19 cellular contexts compared by ENCODE assay signal in the genomic region with DNA sequence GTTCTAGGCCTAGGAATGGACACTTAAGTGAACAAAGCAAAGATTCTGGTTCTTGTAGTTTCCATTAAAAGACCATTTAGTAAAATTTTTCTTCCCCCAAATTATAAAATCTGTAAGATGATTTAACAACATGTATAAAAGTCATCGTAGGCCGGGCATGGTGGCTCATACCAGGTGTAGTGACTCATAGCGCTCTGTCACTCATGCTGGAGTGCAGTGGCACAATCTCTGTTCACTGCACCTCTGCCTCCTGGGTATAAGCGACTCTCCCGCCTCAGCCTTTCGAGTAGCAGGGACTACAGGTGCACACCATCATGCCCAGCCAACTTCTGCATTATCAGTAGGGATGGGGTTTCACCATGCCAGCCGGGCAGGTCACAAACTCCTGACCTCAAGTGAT. TPM values are rescaled to one million over a fixed set of nuclear protein-coding genes. Genes with fewer than 3 reads are reported as not detected.
DNase-seq lines count a peak whose midpoint lies in the region; ATAC-seq and TF ChIP-seq lines count a peak whose summit lies in the region.
"Had no signal": no experiment of that assay in that cellular context is flagged by ENCODE, and none has a peak within 500 bp of the region (broad histone marks: within the 10 kb centered on the region; RNA-seq: fewer than 3 reads in every experiment).

No MANE protein-coding gene starts in this region.

- H4K20me1 ChIP-seq in PC-3 (ENCODE audit: low read length): no peaks in the 10 kb centered on the region

- no TSS peak for BruUV-seq in PC-3 (replicated peaks; lab: Mats Ljungman, UMichigan)

- no peaks in the 10 kb centered on the region for H3K27me3 ChIP-seq in PC-3 (ENCODE audit: low read length)
- no peaks in the 10 kb centered on the region for H3K27me3 ChIP-seq in uterus
- H3K27me3 ChIP-seq: BLaER1 had no signal

- no peak overlapping the region for H3K4me2 ChIP-seq in PC-3 (ENCODE audit: low read length)
- H3K4me2 ChIP-seq: BLaER1, KMS-11 had no signal

- no peak for TF ChIP-seq POLR2A in uterus (IDR thresholded peaks at IDR 0.05)

- H3F3A ChIP-seq in PC-3 (ENCODE audit: low read length, unreplicated experiment): no peaks in the 10 kb centered on the region

- no peak overlapping the region for H3K27ac Mint-ChIP-seq in activated CD4-positive, alpha-beta T cell treated with anti-CD3 and anti-CD28 coated beads for 36 hours
- no peak overlapping the region for H3K27ac Mint-ChIP-seq in activated CD4-positive, alpha-beta T cell treated with anti-CD3 and anti-CD28 coated beads, Interleukin-2, amount 10 ng/mL, durations not matched to agents 24 days and 14 days

- H3K9me3 ChIP-seq in PC-3 (ENCODE audit: low read length) (no peaks in the 10 kb centered on the region), uterus (no peaks in the 10 kb centered on the region)
- H3K9me3 ChIP-seq: BLaER1 had no signal

- peaks cover 8% of the 10 kb centered on the region for H3K36me3 ChIP-seq in PC-3 (ENCODE audit: low read depth, low read length)
- no peaks in the 10 kb centered on the region for H3K36me3 ChIP-seq in uterus

- DNase-seq in activated CD4-positive, alpha-beta T cell treated with anti-CD3 and anti-CD28 coated beads for 36 hours: peak; percentile 25
- no peak for DNase-seq in activated CD4-positive, alpha-beta T cell treated with anti-CD3 and anti-CD28 coated beads, Interleukin-2, amount 10 ng/mL, durations not matched to agents 24 days and 14 days
- peak; percentile 24 for DNase-seq in Caki2 (ENCODE audit: low read depth)
- peak; percentile 54 for DNase-seq in PC-3
- peak; percentile 22 for DNase-seq in kidney tubule cell (ENCODE audit: low spot score)
- DNase-seq in GM03348 (ENCODE audit: low spot score): no peak
- DNase-seq in activated T-cell treated with anti-CD3 and anti-CD28 coated beads, Interleukin-2, amount 50 U/mL, for 48 hours: no peak
- no peak for DNase-seq in uterus
- DNase-seq: CD8-positive, alpha-beta memory T cell; DMS79 treated with DMSO at 0.1 percent for 48 hours; GDM1; GM23248; MM.1S; NCI-H1105 treated with DMSO at 0.1 percent for 48 hours; NCI-H1694 treated with DMSO at 0.1 percent for 48 hours; NCI-H69; SIG-M5 had no signal

- H3K27me3 Mint-ChIP-seq in activated CD4-positive, alpha-beta T cell treated with anti-CD3 and anti-CD28 coated beads for 36 hours: no peaks in the 10 kb centered on the region
- H3K27me3 Mint-ChIP-seq in activated CD4-positive, alpha-beta T cell treated with anti-CD3 and anti-CD28 coated beads, Interleukin-2, amount 10 ng/mL, durations not matched to agents 24 days and 14 days: no peaks in the 10 kb centered on the region
- H3K27me3 Mint-ChIP-seq: CD8-positive, alpha-beta memory T cell had no signal

- H3K27ac ChIP-seq in PC-3 (ENCODE audit: low read length): no peak overlapping the region
- H3K27ac ChIP-seq in uterus: no peak overlapping the region
- H3K27ac ChIP-seq: BLaER1, GM23248, KMS-11 had no signal

- no peaks in the 10 kb centered on the region for H3K9me2 ChIP-seq in PC-3 (replicated peaks; ENCODE audit: low read length)

- TF ChIP-seq CTCF in PC-3 (conservative IDR thresholded peaks at IDR 0.05; ENCODE audit: low read depth, low read length) (no peak), uterus (IDR thresholded peaks at IDR 0.05) (no peak)

- H3K4me1 Mint-ChIP-seq in activated CD4-positive, alpha-beta T cell treated with anti-CD3 and anti-CD28 coated beads for 36 hours: peaks cover 17% of the 10 kb centered on the region
- peaks cover 35% of the 10 kb centered on the region for H3K4me1 Mint-ChIP-seq in activated CD4-positive, alpha-beta T cell treated with anti-CD3 and anti-CD28 coated beads, Interleukin-2, amount 10 ng/mL, durations not matched to agents 24 days and 14 days

- H3K4me3 ChIP-seq in PC-3 (ENCODE audit: low read length): no peak overlapping the region
- H3K4me3 ChIP-seq in uterus: no peak overlapping the region
- H3K4me3 ChIP-seq: BLaER1, GM23248 had no signal

- H3K36me3 Mint-ChIP-seq in activated CD4-positive, alpha-beta T cell treated with anti-CD3 and anti-CD28 coated beads for 36 hours (ENCODE audit: low read depth): peaks cover 32% of the 10 kb centered on the region
- H3K36me3 Mint-ChIP-seq in activated CD4-positive, alpha-beta T cell treated with anti-CD3 and anti-CD28 coated beads, Interleukin-2, amount 10 ng/mL, durations not matched to agents 24 days and 14 days (ENCODE audit: low read depth): peaks cover 38% of the 10 kb centered on the region
- H3K36me3 Mint-ChIP-seq: CD8-positive, alpha-beta memory T cell had no signal

- H3K79me2 ChIP-seq in PC-3 (ENCODE audit: low read length): peaks cover 26% of the 10 kb centered on the region

- H2AFZ ChIP-seq in PC-3 (ENCODE audit: low read length): no peak overlapping the region
- H2AFZ ChIP-seq: GM23248 had no signal

- in situ Hi-C loops in Caki2 (cut with HindIII; ENCODE audit: low pct_unique_long_range_greater_than_20kb, low sequenced_read_pairs): no loop called here

- intact Hi-C loops in activated CD4-positive, alpha-beta T cell treated with anti-CD3 and anti-CD28 coated beads for 36 hours (cut with DNase I, micrococcal nuclease): no loop called here
- intact Hi-C loops in activated CD4-positive, alpha-beta T cell treated with anti-CD3 and anti-CD28 coated beads, Interleukin-2, amount 10 ng/mL, durations not matched to agents 24 days and 14 days (cut with micrococcal nuclease): no loop called here
- intact Hi-C loops in PC-3 (cut with micrococcal nuclease): no loop called here
- intact Hi-C loops in uterus (cut with DNase I; ENCODE audit: low total_unique reads): no loop called here

- CTCF ChIA-PET in activated CD4-positive, alpha-beta T cell treated with anti-CD3 and anti-CD28 coated beads for 36 hours (lab: Charles Lee): no interaction called here
- CTCF ChIA-PET in PC-3 (lab: Charles Lee): no interaction called here

- H3K9me3 Mint-ChIP-seq in activated CD4-positive, alpha-beta T cell treated with anti-CD3 and anti-CD28 coated beads for 36 hours (ENCODE audit: low read depth): no peaks in the 10 kb centered on the region
- H3K9me3 Mint-ChIP-seq in activated CD4-positive, alpha-beta T cell treated with anti-CD3 and anti-CD28 coated beads, Interleukin-2, amount 10 ng/mL, durations not matched to agents 24 days and 14 days: no peaks in the 10 kb centered on the region
- H3K9me3 Mint-ChIP-seq: CD8-positive, alpha-beta memory T cell had no signal

- peaks cover 9% of the 10 kb centered on the region; the same call in 1 of the 2 replicates for H3K4me1 ChIP-seq in PC-3 (ENCODE audit: insufficient read depth, low read length)
- H3K4me1 ChIP-seq in uterus: no peaks in the 10 kb centered on the region

- no peak overlapping the region for H3K9ac ChIP-seq in PC-3 (ENCODE audit: low read length)
- H3K9ac ChIP-seq: BLaER1, GM23248, KMS-11 had no signal

- peak; percentile 65 for ATAC-seq in activated CD4-positive, alpha-beta T cell treated with anti-CD3 and anti-CD28 coated beads for 36 hours
- ATAC-seq in PC-3: peak; percentile 82

- POLR2A ChIA-PET in activated CD4-positive, alpha-beta T cell treated with anti-CD3 and anti-CD28 coated beads for 36 hours (lab: Charles Lee): no interaction called here
- POLR2A ChIA-PET in PC-3 (lab: Charles Lee; ENCODE audit: unreplicated experiment): no interaction called here

- no peak overlapping the region for H3K4me3 Mint-ChIP-seq in activated CD4-positive, alpha-beta T cell treated with anti-CD3 and anti-CD28 coated beads for 36 hours
- no peak overlapping the region for H3K4me3 Mint-ChIP-seq in activated CD4-positive, alpha-beta T cell treated with anti-CD3 and anti-CD28 coated beads, Interleukin-2, amount 10 ng/mL, durations not matched to agents 24 days and 14 days
- H3K4me3 Mint-ChIP-seq: CD8-positive, alpha-beta memory T cell had no signal

RNA-seq across cellular contexts. Expression of a gene that starts 9.1 kb away (rescaled TPM):
- total RNA-seq in activated CD4-positive, alpha-beta T cell treated with anti-CD3 and anti-CD28 coated beads for 36 hours: 10 to 100 TPM; 47.8 to 49.5 TPM
- 29.1 TPM in 2 replicates for total RNA-seq in activated CD4-positive, alpha-beta T cell treated with anti-CD3 and anti-CD28 coated beads, Interleukin-2, amount 10 ng/mL, durations not matched to agents 24 days and 14 days
- 14.5 and 21.4 TPM in 2 replicates for total RNA-seq in Caki2 (2014; rRNA removed; shearing (Covaris generic); ENCODE audit: low replicate concordance)
- total RNA-seq in PC-3 (2014; rRNA removed) (28.6 and 35.0 TPM in 2 replicates), uterus (10 to 100 TPM in 1 of 4 donors, under 1 TPM in 2, not detected in 1; under 0.01 to 38.0 (median 0.12) TPM)

Comparison
In these comparisons a context has a peak if more than half of its experiments do, and no peak if none do; other contexts are left out.
1. DNase-seq: peak in activated CD4-positive, alpha-beta T cell treated with anti-CD3 and anti-CD28 coated beads for 36 hours (single experiment), Caki2 (single experiment), PC-3 (single experiment) and kidney tubule cell (single experiment); none in activated CD4-positive, alpha-beta T cell treated with anti-CD3 and anti-CD28 coated beads, Interleukin-2, amount 10 ng/mL, durations not matched to agents 24 days and 14 days (single experiment), GM03348 (single experiment), activated T-cell treated with anti-CD3 and anti-CD28 coated beads, Interleukin-2, amount 50 U/mL, for 48 hours (0 of 2) and uterus (0 of 2).